ENCODE assay signal across 15 cellular contexts in the genomic region with DNA sequence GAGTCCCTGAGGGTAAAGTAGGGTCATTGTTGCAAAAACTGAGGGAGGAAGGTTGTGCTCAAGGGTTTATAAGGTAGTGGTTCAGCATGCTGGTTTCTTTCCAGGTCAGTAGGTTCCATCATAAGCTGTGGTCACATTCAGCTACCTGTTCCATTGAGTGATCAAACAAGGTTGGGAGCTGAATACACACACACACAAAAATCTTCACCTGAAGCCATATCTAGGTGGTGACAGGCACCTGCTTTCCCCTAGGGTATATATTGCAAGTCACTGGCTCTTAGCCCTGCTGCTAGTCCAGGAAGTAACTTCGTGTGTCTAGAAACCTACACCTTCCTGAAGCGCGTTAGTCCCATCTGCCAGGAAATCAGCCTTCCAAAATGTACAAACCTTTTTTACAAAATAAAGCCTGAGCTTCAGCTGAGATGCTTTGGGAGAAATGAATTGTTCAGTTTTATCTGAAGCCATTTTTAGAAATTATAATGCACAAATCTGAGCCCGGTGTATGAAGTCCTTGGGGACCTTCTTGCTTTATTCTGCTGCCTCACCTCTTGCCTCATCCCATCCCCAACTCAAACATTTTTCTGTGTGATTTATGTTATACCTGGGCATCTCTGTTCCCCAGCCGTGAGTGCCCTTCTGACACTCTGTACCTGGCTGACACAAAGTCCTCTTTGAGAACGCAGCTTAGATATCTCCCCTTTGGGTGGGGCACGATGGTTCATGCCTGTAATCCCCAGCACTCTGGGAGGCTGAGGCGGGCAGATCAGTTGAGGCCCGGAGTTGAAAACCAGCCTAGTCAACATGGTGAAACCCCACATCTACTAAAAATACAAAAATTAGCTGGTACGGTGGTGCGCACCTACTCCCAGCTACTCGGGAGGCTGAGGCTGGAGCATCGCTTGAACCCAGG. TPM values are rescaled to one million over a fixed set of nuclear protein-coding genes. Genes with fewer than 3 reads are reported as not detected.
DNase-seq lines count a peak whose midpoint lies in the region; ATAC-seq and TF ChIP-seq lines count a peak whose summit lies in the region.
"Had no signal": no experiment of that assay in that cellular context is flagged by ENCODE, and none has a peak within 500 bp of the region (broad histone marks: within the 10 kb centered on the region; RNA-seq: fewer than 3 reads in every experiment).

No MANE protein-coding gene starts in this region.

- peak; percentile 2 for DNase-seq in left ventricle myocardium superior
- no peak for DNase-seq in Right ventricle myocardium superior
- peak; percentile 61 for DNase-seq in NCI-H2196 treated with DMSO at 0.1 percent for 48 hours (lab: John Stamatoyannopoulos, UW; ENCODE audit: unreplicated experiment)
- DNase-seq in kidney glomerular epithelial cell (lab: John Stamatoyannopoulos, UW): peak; percentile 10
- DNase-seq in progenitor cell of endocrine pancreas (ENCODE audit: low spot score, unreplicated experiment): no peak
- no peak for DNase-seq in activated T-helper 1 cell treated with anti-CD3 and anti-CD28 coated beads, Interleukin-12 subunit alpha, Interleukin-12 subunit beta, Interleukin-2, Interleukin-4 antibody, amounts not matched to agents 30 ng/mL and 10 ng/mL and 1 ng/mL, durations not matched to agents 14 hours and 24 hours and 36 hours (ENCODE audit: low spot score)
- DNase-seq: activated CD8-positive, alpha-beta memory T cell treated with anti-CD3 and anti-CD28 coated beads, Interleukin-2, amount 10 ng/mL, durations not matched to agents 7 days and 5 days; DND-41; islet precursor cell; midbrain; NCI-H1048; NCI-H526 treated with DMSO at 0.1 percent for 48 hours had no signal

- no peaks in the 10 kb centered on the region for H3K4me1 Mint-ChIP-seq in progenitor cell of endocrine pancreas (ENCODE audit: low read depth)
- H3K4me1 Mint-ChIP-seq in activated T-helper 1 cell treated with anti-CD3 and anti-CD28 coated beads, Interleukin-12 subunit alpha, Interleukin-12 subunit beta, Interleukin-2, Interleukin-4 antibody, amounts not matched to agents 30 ng/mL and 10 ng/mL and 1 ng/mL, durations not matched to agents 14 hours and 24 hours and 36 hours (ENCODE audit: low read depth): peaks cover 16% of the 10 kb centered on the region

- intact Hi-C loops in left ventricle myocardium superior (cut with micrococcal nuclease) (no loop called here), Right ventricle myocardium superior (cut with DNase I) (loop anchor here (10.0 kb wide), 1 partner anchor 77 kb away; the partner anchor contains the start of gene PVRIG)
- intact Hi-C loops in activated T-helper 1 cell treated with anti-CD3 and anti-CD28 coated beads, Interleukin-12 subunit alpha, Interleukin-12 subunit beta, Interleukin-2, Interleukin-4 antibody, amounts not matched to agents 30 ng/mL and 10 ng/mL and 1 ng/mL, durations not matched to agents 14 hours and 24 hours and 36 hours (cut with micrococcal nuclease): no loop called here

- H3K27ac Mint-ChIP-seq in progenitor cell of endocrine pancreas: no peak overlapping the region
- H3K27ac Mint-ChIP-seq in activated T-helper 1 cell treated with anti-CD3 and anti-CD28 coated beads, Interleukin-12 subunit alpha, Interleukin-12 subunit beta, Interleukin-2, Interleukin-4 antibody, amounts not matched to agents 30 ng/mL and 10 ng/mL and 1 ng/mL, durations not matched to agents 14 hours and 24 hours and 36 hours: no peak overlapping the region
- H3K27ac Mint-ChIP-seq: activated CD8-positive, alpha-beta memory T cell treated with anti-CD3 and anti-CD28 coated beads, Interleukin-2, amount 10 ng/mL, durations not matched to agents 7 days and 5 days; type B pancreatic cell had no signal

- H3K36me3 Mint-ChIP-seq in progenitor cell of endocrine pancreas (ENCODE audit: insufficient read depth): no peaks in the 10 kb centered on the region
- no peaks in the 10 kb centered on the region for H3K36me3 Mint-ChIP-seq in activated T-helper 1 cell treated with anti-CD3 and anti-CD28 coated beads, Interleukin-12 subunit alpha, Interleukin-12 subunit beta, Interleukin-2, Interleukin-4 antibody, amounts not matched to agents 30 ng/mL and 10 ng/mL and 1 ng/mL, durations not matched to agents 14 hours and 24 hours and 36 hours (ENCODE audit: low read depth)
- H3K36me3 Mint-ChIP-seq: activated CD8-positive, alpha-beta memory T cell treated with anti-CD3 and anti-CD28 coated beads, Interleukin-2, amount 10 ng/mL, durations not matched to agents 7 days and 5 days; type B pancreatic cell had no signal

- no peak for ATAC-seq in left ventricle myocardium superior
- no peak for ATAC-seq in Right ventricle myocardium superior (ENCODE audit: poor library complexity)
- ATAC-seq in HG03521 (IDR thresholded peaks at IDR 0.05; ENCODE audit: unreplicated experiment): no peak
- no peak for ATAC-seq in HG02678 (IDR thresholded peaks at IDR 0.05; ENCODE audit: unreplicated experiment)
- ATAC-seq: activated CD8-positive, alpha-beta memory T cell treated with anti-CD3 and anti-CD28 coated beads, Interleukin-2, amount 10 ng/mL, durations not matched to agents 7 days and 5 days had no signal

- no peaks in the 10 kb centered on the region for H3K9me3 Mint-ChIP-seq in progenitor cell of endocrine pancreas (ENCODE audit: low read depth)
- H3K9me3 Mint-ChIP-seq in activated T-helper 1 cell treated with anti-CD3 and anti-CD28 coated beads, Interleukin-12 subunit alpha, Interleukin-12 subunit beta, Interleukin-2, Interleukin-4 antibody, amounts not matched to agents 30 ng/mL and 10 ng/mL and 1 ng/mL, durations not matched to agents 14 hours and 24 hours and 36 hours: no peaks in the 10 kb centered on the region
- H3K9me3 Mint-ChIP-seq: type B pancreatic cell had no signal

- no peak for TF ChIP-seq CTCF in progenitor cell of endocrine pancreas (IDR thresholded peaks at IDR 0.05; ENCODE audit: unreplicated experiment)

- H3K4me3 Mint-ChIP-seq in progenitor cell of endocrine pancreas (ENCODE audit: low read depth): no peak overlapping the region
- H3K4me3 Mint-ChIP-seq in activated T-helper 1 cell treated with anti-CD3 and anti-CD28 coated beads, Interleukin-12 subunit alpha, Interleukin-12 subunit beta, Interleukin-2, Interleukin-4 antibody, amounts not matched to agents 30 ng/mL and 10 ng/mL and 1 ng/mL, durations not matched to agents 14 hours and 24 hours and 36 hours: no peak overlapping the region
- H3K4me3 Mint-ChIP-seq: activated CD8-positive, alpha-beta memory T cell treated with anti-CD3 and anti-CD28 coated beads, Interleukin-2, amount 10 ng/mL, durations not matched to agents 7 days and 5 days; type B pancreatic cell had no signal

- H3K27me3 Mint-ChIP-seq in progenitor cell of endocrine pancreas: peaks cover 5% of the 10 kb centered on the region
- no peaks in the 10 kb centered on the region for H3K27me3 Mint-ChIP-seq in activated T-helper 1 cell treated with anti-CD3 and anti-CD28 coated beads, Interleukin-12 subunit alpha, Interleukin-12 subunit beta, Interleukin-2, Interleukin-4 antibody, amounts not matched to agents 30 ng/mL and 10 ng/mL and 1 ng/mL, durations not matched to agents 14 hours and 24 hours and 36 hours (ENCODE audit: insufficient read depth)
- H3K27me3 Mint-ChIP-seq: activated CD8-positive, alpha-beta memory T cell treated with anti-CD3 and anti-CD28 coated beads, Interleukin-2, amount 10 ng/mL, durations not matched to agents 7 days and 5 days had no signal

RNA-seq across cellular contexts. Expression of gene LAMTOR4, which starts 10.6 kb away (rescaled TPM):
- 104 TPM for total RNA-seq in left ventricle myocardium superior
- total RNA-seq in Right ventricle myocardium superior: 121 TPM
- 106 and 116 TPM in 2 replicates for total RNA-seq in progenitor cell of endocrine pancreas
- total RNA-seq in activated T-helper 1 cell treated with anti-CD3 and anti-CD28 coated beads, Interleukin-12 subunit alpha, Interleukin-12 subunit beta, Interleukin-2, Interleukin-4 antibody, amounts not matched to agents 30 ng/mL and 10 ng/mL and 1 ng/mL, durations not matched to agents 14 hours and 24 hours and 36 hours: 119 and 133 TPM in 2 replicates

RNA-seq across cellular contexts. Expression of gene MBLAC1, which starts 11.3 kb away (rescaled TPM):
- total RNA-seq in left ventricle myocardium superior (2.8 TPM), Right ventricle myocardium superior (2.6 TPM), progenitor cell of endocrine pancreas (1.6 and 2.2 TPM in 2 replicates)
- total RNA-seq in activated T-helper 1 cell treated with anti-CD3 and anti-CD28 coated beads, Interleukin-12 subunit alpha, Interleukin-12 subunit beta, Interleukin-2, Interleukin-4 antibody, amounts not matched to agents 30 ng/mL and 10 ng/mL and 1 ng/mL, durations not matched to agents 14 hours and 24 hours and 36 hours: 4.1 and 5.5 TPM in 2 replicates

RNA-seq across cellular contexts. Expression of gene CNPY4, which starts 18.7 kb away (rescaled TPM):
- total RNA-seq in left ventricle myocardium superior: 10.8 TPM
- 9.5 TPM for total RNA-seq in Right ventricle myocardium superior
- total RNA-seq in progenitor cell of endocrine pancreas: 22.5 and 25.5 TPM in 2 replicates
- 19.6 and 21.7 TPM in 2 replicates for total RNA-seq in activated T-helper 1 cell treated with anti-CD3 and anti-CD28 coated beads, Interleukin-12 subunit alpha, Interleukin-12 subunit beta, Interleukin-2, Interleukin-4 antibody, amounts not matched to agents 30 ng/mL and 10 ng/mL and 1 ng/mL, durations not matched to agents 14 hours and 24 hours and 36 hours

RNA-seq across cellular contexts. Expression of gene TAF6, which starts 18.9 kb away (rescaled TPM):
- total RNA-seq in left ventricle myocardium superior (31.9 TPM), Right ventricle myocardium superior (35.8 TPM), progenitor cell of endocrine pancreas (79.6 and 91.2 TPM in 2 replicates)
- 72.9 and 79.2 TPM in 2 replicates for total RNA-seq in activated T-helper 1 cell treated with anti-CD3 and anti-CD28 coated beads, Interleukin-12 subunit alpha, Interleukin-12 subunit beta, Interleukin-2, Interleukin-4 antibody, amounts not matched to agents 30 ng/mL and 10 ng/mL and 1 ng/mL, durations not matched to agents 14 hours and 24 hours and 36 hours

RNA-seq across cellular contexts. Expression of gene TRAPPC14, which starts 20.4 kb away (rescaled TPM):
- total RNA-seq in left ventricle myocardium superior (6.8 TPM), Right ventricle myocardium superior (7.5 TPM), progenitor cell of endocrine pancreas (29.6 and 30.7 TPM in 2 replicates)
- total RNA-seq in activated T-helper 1 cell treated with anti-CD3 and anti-CD28 coated beads, Interleukin-12 subunit alpha, Interleukin-12 subunit beta, Interleukin-2, Interleukin-4 antibody, amounts not matched to agents 30 ng/mL and 10 ng/mL and 1 ng/mL, durations not matched to agents 14 hours and 24 hours and 36 hours: 43.9 and 44.3 TPM in 2 replicates

Comparison
In these comparisons a context has a peak if more than half of its experiments do, and no peak if none do; other contexts are left out.
1. DNase-seq: peak in left ventricle myocardium superior (single experiment), NCI-H2196 treated with DMSO at 0.1 percent for 48 hours (single experiment) and kidney glomerular epithelial cell (single experiment); none in Right ventricle myocardium superior (single experiment), progenitor cell of endocrine pancreas (single experiment) and activated T-helper 1 cell treated with anti-CD3 and anti-CD28 coated beads, Interleukin-12 subunit alpha, Interleukin-12 subunit beta, Interleukin-2, Interleukin-4 antibody, amounts not matched to agents 30 ng/mL and 10 ng/mL and 1 ng/mL, durations not matched to agents 14 hours and 24 hours and 36 hours (single experiment).